ENCODE assay signal across 10 cellular contexts in genomic region chr22:41023299-41023623, GRCh38.
A peak's percentile ranks its signal among the peaks of the same experiment; 100 is the strongest.
DNase-seq lines count a peak whose midpoint lies in the region; TF ChIP-seq lines count a peak whose summit lies in the region.
"Had no signal": no experiment of that assay in that cellular context is flagged by ENCODE, and none has a peak within 500 bp of the region (broad histone marks: within the 10 kb centered on the region; RNA-seq: fewer than 3 reads in every experiment).

No MANE protein-coding gene starts in this region.

- TF ChIP-seq CTCF in chondrocyte (IDR thresholded peaks at IDR 0.05) (no peak), neutrophil (IDR thresholded peaks at IDR 0.05) (no peak)

- H3K9me3 Mint-ChIP-seq in CD4-positive, alpha-beta memory T cell: peaks cover 0 to 2% (median 0%) of the 10 kb centered on the region in 8 donors
- H3K9me3 Mint-ChIP-seq in chondrocyte (ENCODE audit: low read depth): no peaks in the 10 kb centered on the region

- 60% methylated on average over 5 of the region's 5 CpGs for WGBS in HUES64

- no peaks in the 10 kb centered on the region for H3K27me3 Mint-ChIP-seq in CD4-positive, alpha-beta memory T cell
- H3K27me3 Mint-ChIP-seq in chondrocyte (ENCODE audit: low read depth): no peaks in the 10 kb centered on the region

- peak overlapping the region; percentile 84 to 92 (median 87) for H3K27ac Mint-ChIP-seq in CD4-positive, alpha-beta memory T cell
- H3K27ac Mint-ChIP-seq in chondrocyte (ENCODE audit: unreplicated experiment): no peak overlapping the region

- H3K4me1 ChIP-seq in CD4-positive, alpha-beta memory T cell (ENCODE audit: insufficient read depth, low read length): peaks cover 18% of the 10 kb centered on the region
- H3K4me1 ChIP-seq in HUES64 (ENCODE audit: insufficient read depth, low read length) (peaks cover 15% of the 10 kb centered on the region), neutrophil (ENCODE audit: control insufficient read depth in 1 of 2, insufficient read depth in 1 of 2, low read depth in 1 of 2, low read length in 1 of 2) (peaks cover 20 to 33% of the 10 kb centered on the region in 2 experiments)

- H3K4me3 ChIP-seq in CD4-positive, alpha-beta memory T cell (ENCODE audit: low read length in 2 of 2): no peak overlapping the region
- H3K4me3 ChIP-seq in HUES64 (ENCODE audit: low read length): peak overlapping the region; percentile 69
- H3K4me3 ChIP-seq in neutrophil (ENCODE audit: low read depth in 1 of 2, low read length in 1 of 2): peak overlapping the region in 1 of 2 experiments; percentile 79

- H3K9ac ChIP-seq in HUES64 (ENCODE audit: low read depth, low read length): peak overlapping the region; percentile 95; the same call in 1 of the 2 replicates

- in situ Hi-C loops in KBM-7 (cut with MboI; ENCODE audit: low pct_unique_long_range_greater_than_20kb, low sequenced_read_pairs): no loop called here

- peaks cover 8 to 31% (median 15%) of the 10 kb centered on the region in 4 donors for H3K4me1 Mint-ChIP-seq in CD4-positive, alpha-beta memory T cell
- peaks cover 20% of the 10 kb centered on the region for H3K4me1 Mint-ChIP-seq in chondrocyte (ENCODE audit: low read depth)

- H3K27ac ChIP-seq in CD4-positive, alpha-beta memory T cell (ENCODE audit: low read depth, low read length): peak overlapping the region; percentile 70
- H3K27ac ChIP-seq in HUES64 (ENCODE audit: low read depth, low read length): no peak overlapping the region
- H3K27ac ChIP-seq in neutrophil: peak overlapping the region; percentile 98

- H3K36me3 Mint-ChIP-seq in CD4-positive, alpha-beta memory T cell: no peaks in the 10 kb centered on the region
- no peaks in the 10 kb centered on the region for H3K36me3 Mint-ChIP-seq in chondrocyte (ENCODE audit: low read depth)

- POLR2A ChIA-PET in CD4-positive, alpha-beta memory T cell (lab: Charles Lee; ENCODE audit: partially characterized antibody): interaction anchor here (1.0 to 3.2 kb wide), 8 partner anchors 8 to 100 kb away, joined by 3 to 87 read pairs (median 9); partner anchors contain the start of genes EP300 and RBX1

- intact Hi-C loops in CD4-positive, alpha-beta memory T cell (cut with micrococcal nuclease): loop anchor here (5.0 kb wide), 1 partner anchor 264 kb away; the partner anchor contains the start of gene RANGAP1

- no peak for DNase-seq in CD4-positive, alpha-beta memory T cell
- no peak for DNase-seq in chondrocyte (ENCODE audit: low spot score)
- DNase-seq in NCI-H226: no peak
- no peak for DNase-seq in SIG-M5 treated with dmso at 0.1 percent for 504 hours (lab: John Stamatoyannopoulos, UW; ENCODE audit: unreplicated experiment)
- DNase-seq in ecto neural progenitor cell (ENCODE audit: low spot score): no peak
- DNase-seq in KBM-7: no peak
- DNase-seq: NCI-H1092; stimulated activated CD4-positive, alpha-beta T cell treated with anti-CD3 and anti-CD28 coated beads, Interleukin-4, amount 100 ng/mL, for 24 hours had no signal

- no peaks in the 10 kb centered on the region for H3K27me3 ChIP-seq in CD4-positive, alpha-beta memory T cell (ENCODE audit: insufficient read depth, low read length)
- H3K27me3 ChIP-seq in HUES64 (ENCODE audit: insufficient read depth, low read length) (peaks cover 9% of the 10 kb centered on the region; the same call in 1 of the 2 replicates), neutrophil (no peaks in the 10 kb centered on the region)

- CTCF ChIA-PET in CD4-positive, alpha-beta memory T cell (lab: Charles Lee; ENCODE audit: partially characterized antibody): interaction anchor here (1.2 to 1.5 kb wide), 2 partner anchors 9 to 100 kb away, joined by 4 to 8 read pairs; no protein-coding TSS in a partner anchor

- H3K4me3 Mint-ChIP-seq in CD4-positive, alpha-beta memory T cell: peak overlapping the region; percentile 60 to 88 (median 76)
- peak overlapping the region; percentile 74 for H3K4me3 Mint-ChIP-seq in chondrocyte (ENCODE audit: unreplicated experiment)

- H3K36me3 ChIP-seq in CD4-positive, alpha-beta memory T cell (ENCODE audit: insufficient read depth, low read length): no peaks in the 10 kb centered on the region
- no peaks in the 10 kb centered on the region for H3K36me3 ChIP-seq in HUES64 (ENCODE audit: insufficient read depth, low read length)
- H3K36me3 ChIP-seq in neutrophil: no peaks in the 10 kb centered on the region

- H3K9me3 ChIP-seq in CD4-positive, alpha-beta memory T cell (ENCODE audit: control insufficient read depth in 1 of 2, low read length in 2 of 2): no peaks in the 10 kb centered on the region
- H3K9me3 ChIP-seq in HUES64 (ENCODE audit: insufficient read depth, low read depth, low read length): no peaks in the 10 kb centered on the region
- H3K9me3 ChIP-seq in neutrophil: no peaks in the 10 kb centered on the region
